8 cellular contexts compared by ENCODE assay signal in the genomic region with DNA sequence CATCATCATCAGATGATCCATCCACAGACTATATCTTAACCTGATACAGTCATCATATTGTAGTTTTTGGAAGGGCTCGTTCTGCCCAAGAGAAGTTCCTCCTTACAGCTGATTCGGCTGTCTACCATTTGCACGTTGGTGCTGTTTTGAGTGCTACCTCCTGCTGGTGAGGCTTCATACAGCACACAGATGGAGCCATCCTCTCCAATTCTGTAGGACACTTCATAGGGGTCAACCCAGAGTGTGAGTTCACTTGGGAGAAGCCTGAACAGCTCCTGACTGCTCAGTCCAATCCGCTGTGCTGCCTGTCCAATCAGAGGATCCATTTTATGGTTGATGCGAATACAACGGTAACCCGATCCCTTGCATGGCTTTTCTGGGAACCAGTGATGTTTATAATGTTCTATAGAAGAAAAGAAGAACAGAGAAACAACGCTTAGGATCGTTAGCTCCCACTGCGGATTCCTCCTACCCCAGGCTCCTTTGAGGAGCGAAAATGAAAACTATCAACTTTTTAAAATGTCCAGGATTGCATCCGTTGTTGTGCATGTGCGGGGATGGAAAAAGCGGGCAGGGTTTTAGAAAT. TPM values are rescaled to one million over a fixed set of nuclear protein-coding genes. Genes with fewer than 3 reads are reported as not detected.
A peak's percentile ranks its signal among the peaks of the same experiment; 100 is the strongest.
DNase-seq lines count a peak whose midpoint lies in the region; ATAC-seq and TF ChIP-seq lines count a peak whose summit lies in the region.

No MANE protein-coding gene starts in this region.

- intact Hi-C loops in dorsolateral prefrontal cortex (cut with DNase I) (loop anchor here (2.0 to 10.0 kb wide), 6 partner anchors 109 to 1321 kb away; a partner anchor contains a TSS), right lobe of liver (cut with DNase I) (no loop called here)

- H3K27ac ChIP-seq in dorsolateral prefrontal cortex (peak overlapping the region; percentile 66 to 100 (median 98)), right lobe of liver (peak overlapping the region; percentile 99 to 100 (median 100))

- H3K27me3 ChIP-seq in dorsolateral prefrontal cortex (no peaks in the 10 kb centered on the region), right lobe of liver (no peaks in the 10 kb centered on the region)

- no peak for TF ChIP-seq POLR2A in right lobe of liver (IDR thresholded peaks at IDR 0.05)

- H3K4me3 ChIP-seq in dorsolateral prefrontal cortex (peak overlapping the region; percentile 59 to 99 (median 93)), right lobe of liver (peak overlapping the region; percentile 76 to 81 (median 78))

- ATAC-seq in GM18498 (IDR thresholded peaks at IDR 0.05; ENCODE audit: unreplicated experiment): peak; percentile 15
- peak; percentile 21 for ATAC-seq in HG03469 (IDR thresholded peaks at IDR 0.05; ENCODE audit: unreplicated experiment)
- ATAC-seq in right lobe of liver: peak; percentile 47 to 71 (median 55)
- no peak for ATAC-seq in HG03460 (IDR thresholded peaks at IDR 0.05; ENCODE audit: unreplicated experiment)

- H3K36me3 ChIP-seq in right lobe of liver: peaks cover 0 to 20% (median 3%) of the 10 kb centered on the region in 4 donors

- DNase-seq in NCI-H748 (lab: John Stamatoyannopoulos, UW; ENCODE audit: unreplicated experiment): peak; percentile 96
- peak; percentile 64 to 66 for DNase-seq in activated CD4-positive, alpha-beta T cell treated with anti-CD3 and anti-CD28 coated beads, Interleukin-2, amount 50 U/mL, for 4 hours
- peak in 9 of 10 donors; percentile 20 to 67 (median 52) for DNase-seq in dorsolateral prefrontal cortex
- DNase-seq in right lobe of liver: peak; percentile 45 to 82 (median 65)
- peak; percentile 33 to 61 for DNase-seq in stimulated activated CD4-positive, alpha-beta T cell treated with anti-CD3 and anti-CD28 coated beads, Interleukin-4, amount 100 ng/mL, for 48 hours (ENCODE audit: low read depth in 2 of 2)

- peaks cover 0 to 13% (median 0%) of the 10 kb centered on the region in 4 donors for H3K4me1 ChIP-seq in right lobe of liver

- H3K9me3 ChIP-seq in right lobe of liver: no peaks in the 10 kb centered on the region

- TF ChIP-seq CTCF in dorsolateral prefrontal cortex (IDR thresholded peaks at IDR 0.05 in 54 of 56, conservative IDR thresholded peaks at IDR 0.05 in 2 of 56; ENCODE audit: low read depth in 1 of 56, partially characterized antibody in 56 of 56): peak; percentile 22 to 75 (median 64)
- peak; percentile 62 to 84 (median 68) for TF ChIP-seq CTCF in right lobe of liver (IDR thresholded peaks at IDR 0.05)

- WGBS in right lobe of liver (ENCODE audit: insufficient coverage, low coverage, low lambda C conversion rate, missing lambda C conversion rate): under 1% methylated on average over 14 of the region's 14 CpGs

RNA-seq across cellular contexts. Expression of a gene that starts 1.5 kb away (rescaled TPM):
- total RNA-seq in dorsolateral prefrontal cortex: 10 to 100 TPM; 23.7 to 85.7 (median 42.5) TPM
- 100 to 1,000 TPM in 1 of 6 experiments, 10 to 100 TPM in 5; 23.4 to 129 (median 52.8) TPM for total RNA-seq in right lobe of liver

Comparison
In these comparisons a context has a peak if more than half of its experiments do, and no peak if none do; other contexts are left out.
1. intact Hi-C loops: an anchor here in dorsolateral prefrontal cortex (2.0 to 10.0 kb wide); none called in right lobe of liver.